ENCODE assay signal across 7 cellular contexts in the genomic region with DNA sequence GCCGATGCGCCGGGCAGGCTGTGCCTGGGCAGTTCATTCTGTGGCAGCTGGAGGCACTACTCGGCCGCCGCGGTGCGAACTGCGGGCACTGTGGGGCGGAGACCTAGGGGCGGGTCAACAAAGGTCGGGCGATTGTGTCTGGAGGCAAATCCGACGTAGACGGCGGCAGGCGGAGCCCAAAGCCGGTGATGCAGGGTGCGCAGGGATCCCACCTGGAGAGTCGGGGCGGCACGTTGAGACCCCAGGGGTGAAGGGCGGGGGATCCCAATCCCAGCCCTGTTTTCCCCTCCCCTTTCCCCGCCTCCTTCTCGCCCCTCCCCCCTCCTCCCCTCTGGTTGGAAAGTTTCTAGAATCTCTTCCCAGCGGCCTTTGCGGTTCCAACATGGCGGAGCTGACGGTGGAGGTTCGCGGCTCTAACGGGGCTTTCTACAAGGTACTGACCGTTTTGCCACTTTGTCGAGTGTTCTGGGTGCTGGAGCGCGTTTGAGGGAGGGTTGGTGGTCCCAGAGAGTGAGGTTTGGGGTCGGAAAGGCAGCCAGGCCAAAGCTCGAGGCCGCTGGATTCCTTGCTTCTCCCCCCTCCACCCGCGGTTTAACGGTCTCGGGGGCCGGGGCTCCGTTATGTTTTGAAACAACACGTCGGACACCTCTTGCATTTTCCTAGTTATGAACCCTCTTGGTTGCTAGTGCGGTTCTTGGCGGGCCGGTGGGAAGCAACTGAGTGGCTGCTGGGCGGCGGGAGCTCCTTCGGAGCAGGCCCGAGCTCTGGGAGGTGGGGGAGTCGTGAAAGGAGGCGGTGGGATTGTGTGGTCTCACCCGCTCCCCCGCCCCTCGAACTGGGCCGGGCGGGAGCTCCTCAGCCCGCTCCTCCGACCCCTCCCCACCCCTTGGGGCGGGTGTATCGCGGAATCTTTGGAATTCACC. TPM values are rescaled to one million over a fixed set of nuclear protein-coding genes. Genes with fewer than 3 reads are reported as not detected.
DNase-seq lines count a peak whose midpoint lies in the region; ATAC-seq, FAIRE-seq and TF ChIP-seq lines count a peak whose summit lies in the region.

Gene FXR1 (plus strand): TSS at position 367 of the 923 bp plus-strand sequence. CDS start 16 bp downstream, at position 383.

- H3K27me3 ChIP-seq in astrocyte (ENCODE audit: insufficient read depth, low read length) (no peaks in the 10 kb centered on the region), hepatocyte (no peaks in the 10 kb centered on the region)

- TF ChIP-seq CTCF in astrocyte (IDR thresholded peaks at IDR 0.05; ENCODE audit: insufficient read depth, low read depth, low read length) (peak; percentile 37), hepatocyte (IDR thresholded peaks at IDR 0.05; ENCODE audit: poor library complexity) (peak; percentile 72), retinal pigment epithelial cell (conservative IDR thresholded peaks at IDR 0.05; ENCODE audit: low read depth, low read length) (peak; percentile 72)

- peak within 1 kb of the TSS; percentile 94 for H3K27ac Mint-ChIP-seq in T-helper 2 cell treated with Interferon-gamma antibody and Interleukin-4, amounts not matched to agents 5 μg/mL and 100 μg/mL, for 36 hours
- peak within 1 kb of the TSS; percentile 96 for H3K27ac Mint-ChIP-seq in astrocyte (ENCODE audit: unreplicated experiment)

- H3K27ac ChIP-seq in astrocyte (ENCODE audit: low read depth, low read length) (peak within 1 kb of the TSS; percentile 98), hepatocyte (peak within 1 kb of the TSS; percentile 91)

- H3K79me2 ChIP-seq in astrocyte (ENCODE audit: insufficient read depth, low read length) (peaks cover 51% of the 10 kb centered on the region), hepatocyte (peaks cover 49% of the 10 kb centered on the region)

- peaks cover 13% of the 10 kb centered on the region for H3K36me3 Mint-ChIP-seq in T-helper 2 cell treated with Interferon-gamma antibody and Interleukin-4, amounts not matched to agents 5 μg/mL and 100 μg/mL, for 36 hours (ENCODE audit: low read depth)
- no peaks in the 10 kb centered on the region for H3K36me3 Mint-ChIP-seq in astrocyte (ENCODE audit: low read depth, unreplicated experiment)

- H3K4me2 ChIP-seq in astrocyte (ENCODE audit: low read length): peak within 1 kb of the TSS; percentile 95
- H3K4me2 ChIP-seq in hepatocyte: peak within 1 kb of the TSS; percentile 86

- H3K9me3 ChIP-seq in astrocyte (ENCODE audit: insufficient read depth, low read depth, low read length) (no peaks in the 10 kb centered on the region), hepatocyte (ENCODE audit: low read depth) (no peaks in the 10 kb centered on the region)

- H3K27me3 Mint-ChIP-seq in T-helper 2 cell treated with Interferon-gamma antibody and Interleukin-4, amounts not matched to agents 5 μg/mL and 100 μg/mL, for 36 hours (ENCODE audit: low read depth): no peaks in the 10 kb centered on the region
- H3K27me3 Mint-ChIP-seq in astrocyte (ENCODE audit: low read depth, unreplicated experiment): no peaks in the 10 kb centered on the region

- H4K20me1 ChIP-seq in astrocyte (ENCODE audit: insufficient read depth, low read length) (peaks cover 42% of the 10 kb centered on the region), hepatocyte (ENCODE audit: insufficient read depth, poor library complexity, severe bottlenecking) (peaks cover 45% of the 10 kb centered on the region)

- H3K9me3 Mint-ChIP-seq in T-helper 2 cell treated with Interferon-gamma antibody and Interleukin-4, amounts not matched to agents 5 μg/mL and 100 μg/mL, for 36 hours: no peaks in the 10 kb centered on the region
- no peaks in the 10 kb centered on the region for H3K9me3 Mint-ChIP-seq in astrocyte (ENCODE audit: unreplicated experiment)

- no peaks in the 10 kb centered on the region for H3K9me2 ChIP-seq in hepatocyte (replicated peaks; ENCODE audit: insufficient read depth)

- DNase-seq in NCI-H1930 (lab: John Stamatoyannopoulos, UW) (peak; percentile 83 to 88), astrocyte (ENCODE audit: low read depth) (peak; percentile 56), hepatocyte (ENCODE audit: low spot score) (peak; percentile 94), retinal pigment epithelial cell (ENCODE audit: low read depth) (peak; percentile 42)
- peak; percentile 84 for DNase-seq in T-helper 2 cell treated with Interferon-gamma antibody and Interleukin-4, amounts not matched to agents 5 μg/mL and 100 μg/mL, for 36 hours (ENCODE audit: low spot score)

- H3K4me1 ChIP-seq in astrocyte (ENCODE audit: insufficient read depth, low read length): peaks cover 15% of the 10 kb centered on the region
- peaks cover 12% of the 10 kb centered on the region for H3K4me1 ChIP-seq in hepatocyte (ENCODE audit: insufficient read depth)

- H2AFZ ChIP-seq in astrocyte (ENCODE audit: low read depth, low read length) (peak within 1 kb of the TSS; percentile 94), hepatocyte (peak within 1 kb of the TSS; percentile 76)

- ATAC-seq in GM18505 (IDR thresholded peaks at IDR 0.05; ENCODE audit: unreplicated experiment): peak; percentile 99
- peak; percentile 99 for ATAC-seq in HG02973 (IDR thresholded peaks at IDR 0.05; ENCODE audit: unreplicated experiment)

- no peak for FAIRE-seq in astrocyte (lab: Jason Lieb, UNC)

- peak within 1 kb of the TSS; percentile 99 for H3K4me3 Mint-ChIP-seq in T-helper 2 cell treated with Interferon-gamma antibody and Interleukin-4, amounts not matched to agents 5 μg/mL and 100 μg/mL, for 36 hours
- H3K4me3 Mint-ChIP-seq in astrocyte (ENCODE audit: unreplicated experiment): peak within 1 kb of the TSS; percentile 98

- H3K9ac ChIP-seq in astrocyte (ENCODE audit: low read length): peak within 1 kb of the TSS; percentile 99

- H3K4me3 ChIP-seq in astrocyte (ENCODE audit: insufficient read depth, low read depth, low read length): peak within 1 kb of the TSS; percentile 95
- H3K4me3 ChIP-seq in hepatocyte: peak within 1 kb of the TSS; percentile 96
- peak within 1 kb of the TSS; percentile 99 for H3K4me3 ChIP-seq in retinal pigment epithelial cell (ENCODE audit: low read length)

- H3K4me1 Mint-ChIP-seq in T-helper 2 cell treated with Interferon-gamma antibody and Interleukin-4, amounts not matched to agents 5 μg/mL and 100 μg/mL, for 36 hours (ENCODE audit: low read depth): peaks cover 31% of the 10 kb centered on the region
- H3K4me1 Mint-ChIP-seq in astrocyte (ENCODE audit: low read depth, unreplicated experiment): peaks cover 17% of the 10 kb centered on the region

- TF ChIP-seq POLR2A in GM18505 (IDR thresholded peaks at IDR 0.05; ENCODE audit: borderline replicate concordance, extremely low read depth, insufficient read depth, insufficient read length): peak; percentile 78

- peaks cover 2% of the 10 kb centered on the region for H3K36me3 ChIP-seq in astrocyte (ENCODE audit: insufficient read depth, low read length)
- no peaks in the 10 kb centered on the region for H3K36me3 ChIP-seq in hepatocyte (replicated peaks; ENCODE audit: insufficient read depth, low read depth)

- WGBS in hepatocyte (ENCODE audit: low lambda C conversion rate, missing lambda C conversion rate): under 1% methylated on average over 48 of the region's 67 CpGs

RNA-seq across cellular contexts. Expression of gene FXR1, which starts in this region (rescaled TPM):
- total RNA-seq in astrocyte (173 and 182 TPM in 2 replicates), hepatocyte (105 and 116 TPM in 2 replicates)
- polyA plus RNA-seq in hepatocyte: 48.4 and 49.8 TPM in 2 replicates

Comparison
In these comparisons a context has a peak if more than half of its experiments do, and no peak if none do; other contexts are left out.
1. Peak in every context shown above with its lines: DNase-seq, ATAC-seq, H3K4me3 ChIP-seq and H3K27ac ChIP-seq.
2. DNase-seq: peak in every context shown above with its lines; median percentile 94 in hepatocyte; 86 in NCI-H1930; 84 in T-helper 2 cell treated with Interferon-gamma antibody and Interleukin-4, amounts not matched to agents 5 μg/mL and 100 μg/mL, for 36 hours; 56 in astrocyte; 42 in retinal pigment epithelial cell.